Comparison of ENCODE assay signal across 1 cellular context in genomic region chr11:62671604-62672528, GRCh38.
TF ChIP-seq lines count a peak whose summit lies in the region.

LBHD1 (minus strand) TSS chr11:62672267; CDS start chr11:62670031, 2,236 bp downstream.
UQCC3 (plus strand) TSS chr11:62671673; CDS start chr11:62671746, 73 bp downstream.

TF ChIP-seq in SK-N-SH, 30 proteins besides CTCF, POLR2A, EP300 and RAD21:
- TF ChIP-seq ZBTB33 (IDR thresholded peaks at IDR 0.05; ENCODE audit: borderline replicate concordance, low read depth) = peak; percentile 35; the same call in 1 of the 2 replicates
- TF ChIP-seq TAF1 (IDR thresholded peaks at IDR 0.05; ENCODE audit: borderline replicate concordance, low read depth, low read length) = peak; percentile 87
- TF ChIP-seq GATA2 (CRISPR knock-in tag; IDR thresholded peaks at IDR 0.05) = no peak
- no peak for TF ChIP-seq NFIC (IDR thresholded peaks at IDR 0.05; ENCODE audit: borderline replicate concordance)
- no peak for TF ChIP-seq USF2 (IDR thresholded peaks at IDR 0.05; ENCODE audit: borderline replicate concordance, low read depth, low read length)
- no peak for TF ChIP-seq RCOR1 (IDR thresholded peaks at IDR 0.05; ENCODE audit: low read length)
- 0 out of 2 replicates have a peak, but pooled peaks have one; percentile 10 for TF ChIP-seq TEAD4 (IDR thresholded peaks at IDR 0.05; ENCODE audit: borderline replicate concordance, insufficient read depth)
- TF ChIP-seq MXI1 (IDR thresholded peaks at IDR 0.05; ENCODE audit: low read depth, low read length) = peak; percentile 88
- TF ChIP-seq JUND (IDR thresholded peaks at IDR 0.05) = no peak
- TF ChIP-seq RFX5 (IDR thresholded peaks at IDR 0.05; ENCODE audit: low read length) = no peak
- no peak for TF ChIP-seq EZH2phosphoT487 (IDR thresholded peaks at IDR 0.05; ENCODE audit: borderline replicate concordance, low read depth)
- peak; percentile 20 for TF ChIP-seq CHD2 (IDR thresholded peaks at IDR 0.05; ENCODE audit: low read length, partially characterized antibody)
- TF ChIP-seq RXRA (IDR thresholded peaks at IDR 0.05; ENCODE audit: borderline replicate concordance, low read depth) = no peak
- peak; percentile 10; the same call in 1 of the 2 replicates for TF ChIP-seq TCF12 (IDR thresholded peaks at IDR 0.05)
- peak; percentile 20; the same call in 1 of the 2 replicates for TF ChIP-seq PBX3 (IDR thresholded peaks at IDR 0.05)
- no peak for TF ChIP-seq FOSL2 (IDR thresholded peaks at IDR 0.05; ENCODE audit: borderline replicate concordance, low read depth)
- peak; percentile 72 for TF ChIP-seq GABPA (IDR thresholded peaks at IDR 0.05; ENCODE audit: low read depth)
- no peak for TF ChIP-seq FOXJ3 (CRISPR knock-in tag; IDR thresholded peaks at IDR 0.05)
- TF ChIP-seq MAX (IDR thresholded peaks at IDR 0.05; ENCODE audit: low read depth) = peak; percentile 74
- TF ChIP-seq NRF1 (IDR thresholded peaks at IDR 0.05; ENCODE audit: low read depth, low read length) = no peak
- TF ChIP-seq FOXM1 (IDR thresholded peaks at IDR 0.05; ENCODE audit: low read depth) = no peak
- peak; percentile 86 for TF ChIP-seq ELF1 (IDR thresholded peaks at IDR 0.05)
- no peak for TF ChIP-seq MEF2A (IDR thresholded peaks at IDR 0.05; ENCODE audit: borderline replicate concordance, low read depth)
- peak; percentile 6; the same call in 1 of the 2 replicates for TF ChIP-seq SMC3 (IDR thresholded peaks at IDR 0.05; ENCODE audit: low read depth, low read length)
- TF ChIP-seq IRF3 (IDR thresholded peaks at IDR 0.05; ENCODE audit: low read depth, low read length) = no peak
- peak; percentile 90 for TF ChIP-seq POLR2AphosphoS5 (IDR thresholded peaks at IDR 0.05; ENCODE audit: low read depth, low read length)
- peak; percentile 46; the same call in 1 of the 2 replicates for TF ChIP-seq REST (IDR thresholded peaks at IDR 0.05; ENCODE audit: low read depth, low read length)
- TF ChIP-seq YY1 (IDR thresholded peaks at IDR 0.05; ENCODE audit: low read depth) = peak; percentile 74
- peak; percentile 75; the same call in 1 of the 2 replicates for TF ChIP-seq SIN3A (IDR thresholded peaks at IDR 0.05; ENCODE audit: borderline replicate concordance, low read depth, low read length)
- no peak for TF ChIP-seq USF1 (IDR thresholded peaks at IDR 0.05; ENCODE audit: borderline replicate concordance, low read depth)
